ENCODE assay signal across 19 cellular contexts in the genomic region with DNA sequence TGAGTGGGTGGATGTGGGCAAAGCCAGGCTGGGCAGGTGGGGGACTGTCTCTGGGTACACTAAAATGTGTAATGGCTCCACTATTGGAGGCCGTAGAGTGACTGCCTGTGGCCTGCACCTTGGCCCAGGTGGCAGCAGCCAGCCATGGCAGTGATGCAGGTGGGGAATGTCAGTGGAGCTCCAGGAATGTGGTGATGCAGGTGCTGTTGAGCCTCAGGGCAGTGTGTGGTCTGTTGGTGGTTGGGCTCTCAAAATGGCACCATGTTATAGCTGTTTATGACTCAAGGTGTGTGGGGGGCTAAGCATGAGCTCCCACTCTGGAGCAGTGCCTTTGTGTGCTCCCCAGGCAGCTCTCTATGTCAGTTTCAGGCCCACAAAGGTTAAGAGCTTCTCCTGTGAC. TPM values are rescaled to one million over a fixed set of nuclear protein-coding genes. Genes with fewer than 3 reads are reported as not detected.
DNase-seq lines count a peak whose midpoint lies in the region; ATAC-seq, FAIRE-seq and TF ChIP-seq lines count a peak whose summit lies in the region.
"Had no signal": no experiment of that assay in that cellular context is flagged by ENCODE, and none has a peak within 500 bp of the region (broad histone marks: within the 10 kb centered on the region; RNA-seq: fewer than 3 reads in every experiment).

No MANE protein-coding gene starts in this region.

- POLR2A ChIA-PET in H1 (lab: Charles Lee; ENCODE audit: partially characterized antibody): no interaction called here

- H3K4me2 ChIP-seq in H1 (ENCODE audit: insufficient read depth in 1 of 2, low read depth in 2 of 2, low read length in 2 of 2) (no peak overlapping the region), trophoblast cell (ENCODE audit: low read length) (no peak overlapping the region)
- H3K4me2 ChIP-seq: A549 had no signal

- H2BK12ac ChIP-seq in H1 (ENCODE audit: low read depth, low read length) (no peak overlapping the region), trophoblast cell (ENCODE audit: low read length) (no peak overlapping the region)

- H3K27ac Mint-ChIP-seq in activated T-helper 1 cell treated with anti-CD3 and anti-CD28 coated beads, Interleukin-12 subunit alpha, Interleukin-12 subunit beta, Interleukin-2, Interleukin-4 antibody, amounts not matched to agents 30 ng/mL and 10 ng/mL and 1 ng/mL, durations not matched to agents 14 hours and 24 hours and 36 hours: no peak overlapping the region
- H3K27ac Mint-ChIP-seq: CD4-positive, alpha-beta T cell had no signal

- no peaks in the 10 kb centered on the region for H3K4me1 ChIP-seq in H1 (replicated peaks in 1 of 4; ENCODE audit: control insufficient read depth in 3 of 4, insufficient read depth in 4 of 4, low read length in 3 of 4)
- H3K4me1 ChIP-seq in trophoblast cell (ENCODE audit: control insufficient read depth in 1 of 2, insufficient read depth in 2 of 2, low read length in 2 of 2): peaks cover 4 to 7% of the 10 kb centered on the region in 2 experiments
- H3K4me1 ChIP-seq: A549, Caco-2 had no signal

- H2AK5ac ChIP-seq in H1 (ENCODE audit: low read depth, low read length) (no peak overlapping the region), trophoblast cell (ENCODE audit: low read length) (no peak overlapping the region)

- H2BK20ac ChIP-seq in H1 (ENCODE audit: low read length): no peak overlapping the region

- no peak for FAIRE-seq in H1 (lab: Jason Lieb, UNC)
- FAIRE-seq: A549, D721Med, GM12892, GM18507 had no signal

- H3K18ac ChIP-seq in H1 (ENCODE audit: extremely low read depth, low read length) (no peak overlapping the region), trophoblast cell (ENCODE audit: low read length) (peak overlapping the region; percentile 9)

- ATAC-seq in HG03280 (IDR thresholded peaks at IDR 0.05; ENCODE audit: unreplicated experiment) (no peak), HG03469 (IDR thresholded peaks at IDR 0.05; ENCODE audit: unreplicated experiment) (no peak)
- ATAC-seq: A549 had no signal

- no peak overlapping the region for H4K5ac ChIP-seq in H1 (ENCODE audit: insufficient read length, low read depth, low read length)

- H3K14ac ChIP-seq in H1 (ENCODE audit: insufficient read length) (no peak overlapping the region), trophoblast cell (ENCODE audit: low read length) (no peak overlapping the region)

- no peaks in the 10 kb centered on the region for H4K20me1 ChIP-seq in H1 (replicated peaks in 1 of 2; ENCODE audit: control insufficient read depth in 1 of 2, insufficient read depth in 2 of 2, low read length in 2 of 2)

- no peaks in the 10 kb centered on the region for H3K4me1 Mint-ChIP-seq in activated T-helper 1 cell treated with anti-CD3 and anti-CD28 coated beads, Interleukin-12 subunit alpha, Interleukin-12 subunit beta, Interleukin-2, Interleukin-4 antibody, amounts not matched to agents 30 ng/mL and 10 ng/mL and 1 ng/mL, durations not matched to agents 14 hours and 24 hours and 36 hours (ENCODE audit: low read depth)

- H3K36me3 ChIP-seq in H1 (ENCODE audit: control insufficient read depth in 2 of 4, insufficient read depth in 4 of 4, low read length in 3 of 4): no peaks in the 10 kb centered on the region
- H3K36me3 ChIP-seq in trophoblast cell (ENCODE audit: control insufficient read depth in 1 of 2, insufficient read depth in 2 of 2, low read length in 2 of 2): peaks cover 0 to 2% of the 10 kb centered on the region in 2 experiments

- TF ChIP-seq RAD21 in H1 (IDR thresholded peaks at IDR 0.05 in 1 of 2, conservative IDR thresholded peaks at IDR 0.05 in 1 of 2; ENCODE audit: low read depth in 2 of 2, low read length in 2 of 2): no peak

- no peak for TF ChIP-seq CTCF in H1 (IDR thresholded peaks at IDR 0.05; ENCODE audit: control extremely low read depth in 1 of 3, insufficient read depth in 1 of 3, low read depth in 1 of 3, low read length in 3 of 3)

- H3K9ac ChIP-seq in H1 (replicated peaks in 1 of 4; ENCODE audit: extremely low read depth in 1 of 4, low read depth in 3 of 4, low read length in 3 of 4) (no peak overlapping the region), trophoblast cell (ENCODE audit: low read length) (no peak overlapping the region)
- H3K9ac ChIP-seq: GM23248 had no signal

- H2BK5ac ChIP-seq in H1 (ENCODE audit: low read depth, low read length) (no peak overlapping the region), trophoblast cell (ENCODE audit: low read depth, low read length, poor library complexity) (no peak overlapping the region)

- peaks cover 2% of the 10 kb centered on the region; the same call in 1 of the 2 replicates for H3K23me2 ChIP-seq in H1 (ENCODE audit: low read depth, low read length)

- DNase-seq in ELF-1 (ENCODE audit: low read depth, low spot score): peak; percentile 58
- no peak for DNase-seq in H1 (ENCODE audit: low read depth in 1 of 2, low spot score in 2 of 2)
- peak; percentile 77 for DNase-seq in islet precursor cell
- DNase-seq in trophoblast cell: peak; percentile 53 to 75
- no peak for DNase-seq in activated T-helper 1 cell treated with anti-CD3 and anti-CD28 coated beads, Interleukin-12 subunit alpha, Interleukin-12 subunit beta, Interleukin-2, Interleukin-4 antibody, amounts not matched to agents 30 ng/mL and 10 ng/mL and 1 ng/mL, durations not matched to agents 14 hours and 24 hours and 36 hours (ENCODE audit: low spot score)
- DNase-seq: AML-193; CD4-positive, alpha-beta T cell; GDM1; GM23248; H7 had no signal

- no peak overlapping the region for H2AFZ ChIP-seq in H1 (ENCODE audit: low read length)
- H2AFZ ChIP-seq in trophoblast cell (ENCODE audit: insufficient read depth, low read length, poor library complexity): no peak overlapping the region
- H2AFZ ChIP-seq: GM23248 had no signal

- no peak overlapping the region for H4K8ac ChIP-seq in H1 (ENCODE audit: extremely low read depth, insufficient read depth, low read length)
- no peak overlapping the region for H4K8ac ChIP-seq in trophoblast cell (ENCODE audit: low read depth, low read length)

- H3K23ac ChIP-seq in H1 (ENCODE audit: insufficient read length): no peak overlapping the region
- H3K23ac ChIP-seq in trophoblast cell (ENCODE audit: low read length): no peak overlapping the region

- peaks cover 13% of the 10 kb centered on the region for H3K27me3 Mint-ChIP-seq in activated T-helper 1 cell treated with anti-CD3 and anti-CD28 coated beads, Interleukin-12 subunit alpha, Interleukin-12 subunit beta, Interleukin-2, Interleukin-4 antibody, amounts not matched to agents 30 ng/mL and 10 ng/mL and 1 ng/mL, durations not matched to agents 14 hours and 24 hours and 36 hours (ENCODE audit: insufficient read depth)

- H3K9me3 ChIP-seq in H1 (ENCODE audit: insufficient read depth in 2 of 2, low read depth in 1 of 2, low read length in 1 of 2) (no peaks in the 10 kb centered on the region), trophoblast cell (ENCODE audit: insufficient read depth, low read depth, low read length) (peaks cover 2% of the 10 kb centered on the region)
- H3K9me3 ChIP-seq: A549 had no signal

- H3K56ac ChIP-seq in H1 (replicated peaks; ENCODE audit: insufficient read length, low read depth, low read length): no peak overlapping the region

- H4K12ac ChIP-seq in trophoblast cell (ENCODE audit: low read depth, low read length): no peak overlapping the region

- 100% methylated on average over 1 of the region's 1 CpG; no CpG with 5 or more reads in 1 of the 2 experiments for WGBS in H1 (ENCODE audit: extremely low coverage in 1 of 2, insufficient coverage in 1 of 2, insufficient read length in 1 of 2, insufficient replicate concordance in 2 of 2, low coverage in 1 of 2, low lambda C conversion rate in 2 of 2, missing lambda C conversion rate in 1 of 2), 2 experiments
- WGBS in trophoblast cell (ENCODE audit: extremely low coverage, insufficient coverage, insufficient read length): no CpG with 5 or more reads among the region's 1 CpG

- H3K27me3 ChIP-seq in H1 (replicated peaks in 1 of 4; ENCODE audit: control insufficient read depth in 3 of 4, extremely low read depth in 1 of 4, insufficient read depth in 3 of 4, low read length in 3 of 4) (no peaks in the 10 kb centered on the region), trophoblast cell (ENCODE audit: insufficient read depth, low read length) (no peaks in the 10 kb centered on the region)

- CTCF ChIA-PET in H1 (lab: Charles Lee; ENCODE audit: partially characterized antibody): interaction anchor here (0.6 kb wide), 1 partner anchor 39 kb away, joined by 4 read pairs; no protein-coding TSS in a partner anchor

- intact Hi-C loops in activated T-helper 1 cell treated with anti-CD3 and anti-CD28 coated beads, Interleukin-12 subunit alpha, Interleukin-12 subunit beta, Interleukin-2, Interleukin-4 antibody, amounts not matched to agents 30 ng/mL and 10 ng/mL and 1 ng/mL, durations not matched to agents 14 hours and 24 hours and 36 hours (cut with micrococcal nuclease): no loop called here

- H3K4me3 ChIP-seq in H1 (ENCODE audit: extremely low read depth in 1 of 4, insufficient read depth in 2 of 4, low read depth in 3 of 4, low read length in 4 of 4): no peak overlapping the region
- H3K4me3 ChIP-seq in trophoblast cell (ENCODE audit: low read depth, low read length): no peak overlapping the region
- H3K4me3 ChIP-seq: A549, GM23248 had no signal

- H3K27ac ChIP-seq in H1 (ENCODE audit: low read depth, low read length) (no peak overlapping the region), trophoblast cell (ENCODE audit: low read depth, low read length) (no peak overlapping the region)
- H3K27ac ChIP-seq: 22Rv1, A549, C4-2B, GM23248 had no signal

- no peaks in the 10 kb centered on the region for H3K79me1 ChIP-seq in H1 (ENCODE audit: low read depth, low read length)
- H3K79me1 ChIP-seq in trophoblast cell (ENCODE audit: low read length): no peaks in the 10 kb centered on the region

- H3K4ac ChIP-seq in H1 (replicated peaks; ENCODE audit: insufficient read length, low read depth, low read length): no peak overlapping the region
- H3K4ac ChIP-seq in trophoblast cell (ENCODE audit: low read depth, low read length): no peak overlapping the region

- no peak overlapping the region for H3K4me3 Mint-ChIP-seq in activated T-helper 1 cell treated with anti-CD3 and anti-CD28 coated beads, Interleukin-12 subunit alpha, Interleukin-12 subunit beta, Interleukin-2, Interleukin-4 antibody, amounts not matched to agents 30 ng/mL and 10 ng/mL and 1 ng/mL, durations not matched to agents 14 hours and 24 hours and 36 hours
- H3K4me3 Mint-ChIP-seq: CD4-positive, alpha-beta T cell had no signal

- no peaks in the 10 kb centered on the region for H3K36me3 Mint-ChIP-seq in activated T-helper 1 cell treated with anti-CD3 and anti-CD28 coated beads, Interleukin-12 subunit alpha, Interleukin-12 subunit beta, Interleukin-2, Interleukin-4 antibody, amounts not matched to agents 30 ng/mL and 10 ng/mL and 1 ng/mL, durations not matched to agents 14 hours and 24 hours and 36 hours (ENCODE audit: low read depth)

- TF ChIP-seq POLR2A in H1 (IDR thresholded peaks at IDR 0.05; ENCODE audit: control extremely low read depth in 1 of 2, low read depth in 2 of 2, low read length in 2 of 2): no peak

- H2BK15ac ChIP-seq in H1 (ENCODE audit: low read length): no peak overlapping the region

- H4K91ac ChIP-seq in H1 (replicated peaks; ENCODE audit: insufficient read length, low read length) (no peak overlapping the region), trophoblast cell (ENCODE audit: low read depth, low read length) (no peak overlapping the region)

- no peak for TF ChIP-seq EP300 in H1 (IDR thresholded peaks at IDR 0.05; ENCODE audit: borderline replicate concordance in 1 of 2, low read depth in 2 of 2, low read length in 2 of 2)

- H2BK120ac ChIP-seq in H1 (replicated peaks; ENCODE audit: low read depth, low read length) (no peak overlapping the region), trophoblast cell (ENCODE audit: insufficient read depth, low read length, poor library complexity) (no peak overlapping the region)

- H3K79me2 ChIP-seq in H1 (ENCODE audit: control insufficient read depth in 1 of 2, insufficient read depth in 2 of 2, low read length in 2 of 2) (no peaks in the 10 kb centered on the region), trophoblast cell (ENCODE audit: control insufficient read depth, insufficient read depth, low read length, poor library complexity) (no peaks in the 10 kb centered on the region)

- no peaks in the 10 kb centered on the region for H3K9me3 Mint-ChIP-seq in activated T-helper 1 cell treated with anti-CD3 and anti-CD28 coated beads, Interleukin-12 subunit alpha, Interleukin-12 subunit beta, Interleukin-2, Interleukin-4 antibody, amounts not matched to agents 30 ng/mL and 10 ng/mL and 1 ng/mL, durations not matched to agents 14 hours and 24 hours and 36 hours

RNA-seq across cellular contexts. Expression of gene CCDC90B, which starts 40.2 kb away (rescaled TPM):
- 47.0 and 54.5 TPM in 2 replicates for total RNA-seq in H1 (2021; fragmentation: NEBNext Ultra II Directional; extraction: Animal tissue kit (Norgen Biotek cat#: 25700))
- polyA plus RNA-seq in H1 (2011; rRNA removed): 18.9 and 21.8 TPM in 2 replicates
- 35.3 TPM for polyA plus RNA-seq in H1 (2011; cell fraction: cytosol; rRNA removed)
- polyA plus RNA-seq in H1 (2011; cell fraction: nucleus; rRNA removed): 36.5 TPM
- polyA plus RNA-seq in H1 (2012, experiment 1 of 2): 31.7 to 36.1 TPM (median 34.8 TPM) in 4 replicates
- 11.8 TPM for polyA plus RNA-seq in H1 (2012, experiment 2 of 2)
- 51.5 TPM for polyA plus RNA-seq in H1 (2013, experiment 1 of 2)
- polyA plus RNA-seq in H1 (2013, experiment 2 of 2): 50.7 TPM
- polyA minus RNA-seq in H1 (2011; rRNA and poly(A)+ RNA removed): 19.9 and 22.8 TPM in 2 replicates
- 30.6 TPM for polyA minus RNA-seq in H1 (2011; cell fraction: cytosol; rRNA and poly(A)+ RNA removed)
- polyA minus RNA-seq in H1 (2011; cell fraction: nucleus; rRNA and poly(A)+ RNA removed): 52.1 TPM
- polyA plus RNA-seq in trophoblast cell (2013): 55.8 and 58.1 TPM in 2 replicates
- total RNA-seq in activated T-helper 1 cell treated with anti-CD3 and anti-CD28 coated beads, Interleukin-12 subunit alpha, Interleukin-12 subunit beta, Interleukin-2, Interleukin-4 antibody, amounts not matched to agents 30 ng/mL and 10 ng/mL and 1 ng/mL, durations not matched to agents 14 hours and 24 hours and 36 hours: 24.2 and 24.5 TPM in 2 replicates

Comparison
In these comparisons a context has a peak if more than half of its experiments do, and no peak if none do; other contexts are left out.
1. DNase-seq: peak in ELF-1 (single experiment), islet precursor cell (single experiment) and trophoblast cell (2 of 2); none in H1 (0 of 2) and activated T-helper 1 cell treated with anti-CD3 and anti-CD28 coated beads, Interleukin-12 subunit alpha, Interleukin-12 subunit beta, Interleukin-2, Interleukin-4 antibody, amounts not matched to agents 30 ng/mL and 10 ng/mL and 1 ng/mL, durations not matched to agents 14 hours and 24 hours and 36 hours (single experiment).